In the genomic region with DNA sequence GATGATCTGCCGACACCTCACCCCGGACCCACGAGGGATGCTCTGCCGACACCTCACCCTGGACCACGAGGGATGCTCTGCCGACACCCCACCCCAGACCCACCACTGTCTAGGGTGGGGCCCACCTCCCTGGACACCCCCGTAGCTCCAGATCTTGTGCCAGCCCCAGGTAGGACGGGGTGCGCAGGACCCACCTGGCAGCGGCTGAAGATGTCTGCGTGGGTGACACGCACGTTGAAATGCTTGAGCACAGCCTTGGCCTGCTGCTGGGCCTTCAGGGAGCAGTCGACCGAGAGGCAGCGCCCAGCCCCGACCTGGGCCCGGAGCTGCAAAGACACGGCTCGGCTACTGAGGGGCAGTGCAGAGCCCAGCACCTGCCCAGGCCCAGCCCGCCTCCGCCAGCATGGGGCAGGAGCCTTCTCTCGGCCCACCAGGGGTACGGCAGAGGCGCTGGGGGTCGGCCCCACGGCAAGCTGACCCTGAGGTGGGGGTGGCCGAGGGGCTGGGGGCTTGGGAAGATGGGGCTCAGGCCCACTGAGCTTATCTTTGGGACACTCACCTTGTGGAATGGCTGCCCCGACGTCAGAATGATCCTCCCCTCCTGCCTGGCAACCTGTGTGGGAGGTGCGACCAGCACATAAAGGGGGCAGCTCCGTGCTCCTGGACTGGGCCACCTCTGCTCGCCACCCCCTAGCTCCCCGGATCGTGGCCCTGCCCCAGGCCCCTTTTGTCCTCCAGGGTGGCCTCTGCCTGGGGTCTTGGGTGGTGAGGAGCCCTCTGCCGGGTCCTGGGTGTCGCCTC, we compare ENCODE assay signal across 32 cellular contexts. TPM values are rescaled to one million over a fixed set of nuclear protein-coding genes. Genes with fewer than 3 reads are reported as not detected.
"Had no signal": no experiment of that assay in that cellular context is flagged by ENCODE, and none has a peak within 500 bp of the region (broad histone marks: within the 10 kb centered on the region; RNA-seq: fewer than 3 reads in every experiment).

No MANE protein-coding gene starts in this region.

- H3K27me3 ChIP-seq: brain microvascular endothelial cell, dorsolateral prefrontal cortex, gastrocnemius medialis, right lobe of liver, stomach had no signal

- H3K27ac ChIP-seq: brain microvascular endothelial cell, coronary artery, dorsolateral prefrontal cortex, gastrocnemius medialis, parathyroid adenoma, right lobe of liver, skin epidermis, stomach, tibial artery had no signal

- H3K27ac Mint-ChIP-seq: activated T-cell treated with anti-CD3 and anti-CD28 coated beads, Interleukin-2, amount 50 U/mL, for 72 hours; memory B cell; naive thymus-derived CD4-positive, alpha-beta T cell; stimulated activated naive B cell treated with anti-CD40 and anti-IgM and Interleukin-4, amounts not matched to agents 10 μg/mL and 1 μg/mL and 100 μg/mL, for 72 hours; WTC11 had no signal

- H3K4me3 Mint-ChIP-seq: activated T-cell treated with anti-CD3 and anti-CD28 coated beads, Interleukin-2, amount 50 U/mL, for 72 hours; memory B cell; naive thymus-derived CD4-positive, alpha-beta T cell; neural crest cell; stimulated activated naive B cell treated with anti-CD40 and anti-IgM and Interleukin-4, amounts not matched to agents 10 μg/mL and 1 μg/mL and 100 μg/mL, for 72 hours; WTC11 had no signal

- H3K4me1 ChIP-seq: gastrocnemius medialis, parathyroid adenoma, right lobe of liver had no signal

- H3K9ac ChIP-seq: parathyroid adenoma had no signal

- H3K9me3 ChIP-seq: gastrocnemius medialis, right lobe of liver, stomach, tibial artery had no signal

- H2AFZ ChIP-seq: parathyroid adenoma had no signal

- ATAC-seq: activated T-cell treated with anti-CD3 and anti-CD28 coated beads, Interleukin-2, amount 50 U/mL, for 72 hours; gastrocnemius medialis; left colon; naive thymus-derived CD4-positive, alpha-beta T cell; right lobe of liver; stimulated activated naive B cell treated with anti-CD40 and anti-IgM and Interleukin-4, amounts not matched to agents 10 μg/mL and 1 μg/mL and 100 μg/mL, for 72 hours; WTC11 had no signal

- H3K36me3 ChIP-seq: brain microvascular endothelial cell, gastrocnemius medialis, right lobe of liver, stomach, tibial artery had no signal

- H3K4me3 ChIP-seq: coronary artery, dorsolateral prefrontal cortex, gastrocnemius medialis, right lobe of liver, skin epidermis, stomach, tibial artery had no signal

- DNase-seq: activated CD4-positive, alpha-beta T cell treated with anti-CD3 and anti-CD28 coated beads for 1 hour; activated CD4-positive, alpha-beta T cell treated with anti-CD3 and anti-CD28 coated beads, Interleukin-2, amount 50 U/mL, for 1 hour; activated effector memory CD4-positive, alpha-beta T cell treated with Interleukin-2 at 50 U/mL for 16 hours; activated naive CD4-positive, alpha-beta T cell treated with Interleukin-2 at 50 U/mL for 16 hours; activated T-cell treated with anti-CD3 and anti-CD28 coated beads for 4 hours; activated T-cell treated with anti-CD3 and anti-CD28 coated beads, Interleukin-2, amount 50 U/mL, for 72 hours; amniotic stem cell; brain microvascular endothelial cell; effector memory CD4-positive, alpha-beta T cell; gastrocnemius medialis; glutamatergic neuron; kidney; left colon; midbrain; naive thymus-derived CD4-positive, alpha-beta T cell; occipital lobe; stimulated activated CD4-positive, alpha-beta T cell treated with anti-CD3 and anti-CD28 coated beads, Interleukin-1b, Interleukin-23, amount 100 ng/mL, for 48 hours; stimulated activated CD4-positive, alpha-beta T cell treated with anti-CD3 and anti-CD28 coated beads, Interleukin-4, amount 100 ng/mL, for 4 hours; stimulated activated CD8-positive, alpha-beta memory T cell treated with anti-CD3 and anti-CD28 coated beads, Interleukin-4, amount 100 ng/mL, for 48 hours; stimulated activated naive B cell treated with anti-CD40 and anti-IgM and Interleukin-4, amounts not matched to agents 10 μg/mL and 1 μg/mL and 100 μg/mL, for 72 hours; stomach; T-helper 2 cell had no signal

- H3K79me2 ChIP-seq: parathyroid adenoma had no signal

- FAIRE-seq: astrocyte, kidney had no signal

RNA-seq across cellular contexts. Expression of gene NRARP, which starts 21.7 kb away (rescaled TPM):
- polyA plus RNA-seq: naive thymus-derived CD4-positive, alpha-beta T cell had no signal
